ENCODE assay signal across 15 cellular contexts in the genomic region with DNA sequence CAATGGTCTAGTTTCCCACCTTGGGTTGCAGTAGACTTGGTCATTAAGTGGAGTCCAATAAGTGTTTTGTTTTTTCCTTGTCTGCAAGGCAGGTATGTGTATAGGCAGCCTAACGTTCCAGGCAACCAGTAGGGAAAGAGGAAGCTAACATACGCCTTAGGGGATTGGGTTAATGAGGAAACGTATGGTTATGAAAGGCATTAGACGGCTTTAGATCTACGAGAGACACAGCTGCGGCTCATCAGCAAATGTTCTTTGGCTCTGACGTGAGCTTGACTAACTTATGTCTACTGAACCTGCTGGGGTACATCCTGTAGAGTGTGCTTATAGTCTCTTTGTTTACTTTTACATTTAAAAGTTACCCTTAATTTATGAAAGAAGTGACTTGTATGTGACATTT.
DNase-seq lines count a peak whose midpoint lies in the region; ATAC-seq and TF ChIP-seq lines count a peak whose summit lies in the region.
"Had no signal": no experiment of that assay in that cellular context is flagged by ENCODE, and none has a peak within 500 bp of the region (broad histone marks: within the 10 kb centered on the region; RNA-seq: fewer than 3 reads in every experiment).

No MANE protein-coding gene starts in this region.

- TF ChIP-seq CTCF in NB4 (IDR thresholded peaks at IDR 0.05; ENCODE audit: low read depth, low read length) (no peak), cardiac fibroblast (IDR thresholded peaks at IDR 0.05; ENCODE audit: low read depth, low read length) (no peak), GM13976 (IDR thresholded peaks at IDR 0.05; ENCODE audit: borderline replicate concordance, control extremely low read depth, extremely low read depth, insufficient read depth, missing control alignments) (no peak)

- H3K36me3 ChIP-seq in BLaER1 treated with 17β-estradiol and CSF1 and Interleukin-3, amounts not matched to agents 10 nM and 100 nM = peaks cover 1 to 30% (median 12%) of the 10 kb centered on the region in 11 experiments; a peak in 17 of 22 replicates
- H3K36me3 ChIP-seq: ascending aorta, right atrium auricular region, tibial nerve had no signal

- peak overlapping the region in 6 of 10 experiments; percentile 1 to 31 (median 4); a peak in 7 of 20 replicates for H3K4me3 ChIP-seq in BLaER1 treated with 17β-estradiol and CSF1 and Interleukin-3, amounts not matched to agents 10 nM and 100 nM
- H3K4me3 ChIP-seq in NB4 (ENCODE audit: low read depth, low read length) = no peak overlapping the region
- no peak overlapping the region for H3K4me3 ChIP-seq in cardiac fibroblast (replicated peaks in 1 of 2; ENCODE audit: low read depth in 2 of 2, low read length in 2 of 2)
- H3K4me3 ChIP-seq: ascending aorta, coronary artery, right atrium auricular region, tibial nerve had no signal

- peak overlapping the region in 10 of 11 experiments; percentile 12 to 84 (median 68); a peak in 20 of 22 replicates for H3K9ac ChIP-seq in BLaER1 treated with 17β-estradiol and CSF1 and Interleukin-3, amounts not matched to agents 10 nM and 100 nM

- peaks cover 63 to 80% (median 74%) of the 10 kb centered on the region in 10 experiments for H3K4me1 ChIP-seq in BLaER1 treated with 17β-estradiol and CSF1 and Interleukin-3, amounts not matched to agents 10 nM and 100 nM
- H3K4me1 ChIP-seq: right atrium auricular region had no signal

- H3K9me3 ChIP-seq in BLaER1 treated with 17β-estradiol and CSF1 and Interleukin-3, amounts not matched to agents 10 nM and 100 nM (replicated peaks in 1 of 11) = no peaks in the 10 kb centered on the region
- H3K9me3 ChIP-seq: ascending aorta, right atrium auricular region, tibial nerve had no signal

- TF ChIP-seq POLR2A in NB4 (IDR thresholded peaks at IDR 0.05; ENCODE audit: extremely low read depth, insufficient read length) = no peak

- DNase-seq in NB4 (ENCODE audit: low read depth) = peak; percentile 93
- peak; percentile 30 to 33 for DNase-seq in cardiac fibroblast (ENCODE audit: low read depth in 2 of 2)
- peak; percentile 24 for DNase-seq in midbrain (lab: John Stamatoyannopoulos, UW)
- DNase-seq in GM13976 (ENCODE audit: low spot score) = no peak
- no peak for DNase-seq in germinal center (ENCODE audit: low spot score)
- DNase-seq in activated effector memory CD4-positive, alpha-beta T cell treated with anti-CD3 and anti-CD28 coated beads, Interleukin-2, amount 50 U/mL, for 16 hours = no peak
- DNase-seq: erythroblast; NK-92 treated with Interleukin-12 subunit alpha and Interleukin-12 subunit beta, amount 100 ng/mL, for 24 hours; stimulated activated CD4-positive, alpha-beta T cell treated with anti-CD3 and anti-CD28 coated beads, Interleukin-4, amount 100 ng/mL, for 1 hour had no signal

- ATAC-seq in GM19395 (IDR thresholded peaks at IDR 0.05; ENCODE audit: unreplicated experiment) = no peak

- peaks cover 0 to 19% (median 0%) of the 10 kb centered on the region in 11 experiments; a peak in 6 of 22 replicates for H4K20me1 ChIP-seq in BLaER1 treated with 17β-estradiol and CSF1 and Interleukin-3, amounts not matched to agents 10 nM and 100 nM

- in situ Hi-C loops in GM13976 (cut with MboI; ENCODE audit: low sequenced_read_pairs, unreplicated experiment) = no loop called here

- peak overlapping the region; percentile 70 to 83 (median 74) for H3K4me2 ChIP-seq in BLaER1 treated with 17β-estradiol and CSF1 and Interleukin-3, amounts not matched to agents 10 nM and 100 nM

- peak overlapping the region; percentile 14 to 95 (median 83); a peak in 21 of 22 replicates for H3K27ac ChIP-seq in BLaER1 treated with 17β-estradiol and CSF1 and Interleukin-3, amounts not matched to agents 10 nM and 100 nM
- H3K27ac ChIP-seq: right atrium auricular region had no signal

- H3K27me3 ChIP-seq in BLaER1 treated with 17β-estradiol and CSF1 and Interleukin-3, amounts not matched to agents 10 nM and 100 nM = no peaks in the 10 kb centered on the region
- H3K27me3 ChIP-seq: ascending aorta, right atrium auricular region, tibial nerve had no signal

Comparison
In these comparisons a context has a peak if more than half of its experiments do, and no peak if none do; other contexts are left out.
1. H3K4me3 ChIP-seq: peak in BLaER1 treated with 17β-estradiol and CSF1 and Interleukin-3, amounts not matched to agents 10 nM and 100 nM (6 of 10); none in NB4 (single experiment) and cardiac fibroblast (0 of 2).
2. DNase-seq: peak in NB4 (single experiment), cardiac fibroblast (2 of 2) and midbrain (single experiment); none in GM13976 (single experiment), germinal center (single experiment) and activated effector memory CD4-positive, alpha-beta T cell treated with anti-CD3 and anti-CD28 coated beads, Interleukin-2, amount 50 U/mL, for 16 hours (single experiment).